14 cellular contexts compared by ENCODE assay signal in the genomic region with DNA sequence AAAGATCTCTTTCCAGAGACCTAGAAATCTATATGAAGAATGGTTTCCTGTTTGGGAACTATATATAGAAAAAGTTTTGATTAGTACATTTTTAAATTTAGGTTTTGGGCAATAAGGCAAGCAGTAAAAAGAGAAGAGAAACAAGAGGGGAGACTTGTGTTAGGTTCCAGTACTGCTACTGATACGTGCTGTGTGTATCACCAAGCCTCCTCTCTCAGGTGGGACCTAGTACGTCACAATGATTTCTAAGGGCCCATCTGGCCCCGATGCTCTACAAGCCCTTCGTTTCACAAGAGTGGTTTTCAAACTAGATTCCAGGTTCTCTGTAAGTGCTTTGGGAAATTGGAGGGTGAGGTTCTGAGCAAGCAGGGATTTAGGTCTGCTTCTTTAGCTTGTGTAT. TPM values are rescaled to one million over a fixed set of nuclear protein-coding genes. Genes with fewer than 3 reads are reported as not detected.
DNase-seq lines count a peak whose midpoint lies in the region; ATAC-seq and TF ChIP-seq lines count a peak whose summit lies in the region.
"Had no signal": no experiment of that assay in that cellular context is flagged by ENCODE, and none has a peak within 500 bp of the region (broad histone marks: within the 10 kb centered on the region; RNA-seq: fewer than 3 reads in every experiment).

No MANE protein-coding gene starts in this region.

- intact Hi-C loops in right cardiac atrium (cut with DNase I) (loop anchor here (5.0 to 10.0 kb wide), 5 partner anchors 187 to 337 kb away; partner anchors contain the start of gene GAB2 (in 2 of the 4)), Calu3 (cut with micrococcal nuclease; ENCODE audit: unreplicated experiment) (loop anchor here (1.0 to 2.0 kb wide), 2 partner anchors 191 to 336 kb away; no protein-coding TSS in a partner anchor)

- 93% methylated on average over 4 of the region's 4 CpGs for WGBS in right cardiac atrium

- H3K4me3 Mint-ChIP-seq in Calu3 (ENCODE audit: low read depth, unreplicated experiment), result no peak overlapping the region
- H3K4me3 Mint-ChIP-seq in activated naive CD8-positive, alpha-beta T cell treated with anti-CD3 and anti-CD28 coated beads, Interleukin-2, amount 50 U/mL, for 24 hours, result no peak overlapping the region
- H3K4me3 Mint-ChIP-seq: activated CD4-positive, alpha-beta T cell treated with anti-CD3 and anti-CD28 coated beads, Interleukin-2, amount 10 ng/mL, durations not matched to agents 7 days and 5 days; GM23338 had no signal

- H3K4me3 ChIP-seq in right atrium auricular region (no peak overlapping the region), right cardiac atrium (ENCODE audit: low read length) (no peak overlapping the region)
- H3K4me3 ChIP-seq: GM23338, heart left ventricle, pancreas had no signal

- ATAC-seq in right cardiac atrium, result no peak
- ATAC-seq in GM21723 (IDR thresholded peaks at IDR 0.05; ENCODE audit: unreplicated experiment), result peak; percentile 64
- ATAC-seq in activated naive CD8-positive, alpha-beta T cell treated with anti-CD3 and anti-CD28 coated beads, Interleukin-2, amount 50 U/mL, for 24 hours, result no peak

- H3K4me1 ChIP-seq in right atrium auricular region, result peaks cover 0 to 27% of the 10 kb centered on the region in 2 donors
- H3K4me1 ChIP-seq in right cardiac atrium (ENCODE audit: control insufficient read depth, insufficient read depth, low read length), result peaks cover 10% of the 10 kb centered on the region
- H3K4me1 ChIP-seq: pancreas had no signal

- H3K9me3 ChIP-seq in right atrium auricular region (no peaks in the 10 kb centered on the region), right cardiac atrium (ENCODE audit: control insufficient read depth, low read length) (no peaks in the 10 kb centered on the region)
- H3K9me3 ChIP-seq: heart left ventricle, pancreas had no signal

- H3K27ac ChIP-seq in right atrium auricular region (no peak overlapping the region), right cardiac atrium (ENCODE audit: low read length) (no peak overlapping the region), substantia nigra (ENCODE audit: low read depth, low read length, poor library complexity, severe bottlenecking) (peak overlapping the region; percentile 51)
- H3K27ac ChIP-seq: heart left ventricle, KMS-11, pancreas had no signal

- H3K27me3 Mint-ChIP-seq in Calu3 (ENCODE audit: unreplicated experiment), result no peaks in the 10 kb centered on the region
- no peaks in the 10 kb centered on the region for H3K27me3 Mint-ChIP-seq in activated naive CD8-positive, alpha-beta T cell treated with anti-CD3 and anti-CD28 coated beads, Interleukin-2, amount 50 U/mL, for 24 hours
- H3K27me3 Mint-ChIP-seq: activated CD4-positive, alpha-beta T cell treated with anti-CD3 and anti-CD28 coated beads, Interleukin-2, amount 10 ng/mL, durations not matched to agents 7 days and 5 days had no signal

- DNase-seq in right atrium auricular region (ENCODE audit: low spot score), result peak; percentile 16
- DNase-seq in right cardiac atrium, result no peak
- DNase-seq in NOMO-1 treated with dmso at 0.1 percent for 144 hours (lab: John Stamatoyannopoulos, UW; ENCODE audit: unreplicated experiment), result peak; percentile 20
- DNase-seq in substantia nigra (lab: John Stamatoyannopoulos, UW), result no peak
- DNase-seq in Calu3, result no peak
- DNase-seq in NCI-H510A treated with DMSO at 0.1 percent for 48 hours (lab: John Stamatoyannopoulos, UW), result no peak
- no peak for DNase-seq in activated naive CD8-positive, alpha-beta T cell treated with anti-CD3 and anti-CD28 coated beads, Interleukin-2, amount 50 U/mL, for 24 hours
- DNase-seq: stimulated activated CD4-positive, alpha-beta T cell treated with anti-CD3 and anti-CD28 coated beads, Interleukin-12 subunit alpha, Interleukin-12 subunit beta, amount 100 ng/mL, for 4 hours had no signal

- H3K36me3 ChIP-seq in right atrium auricular region, result peaks cover 36% of the 10 kb centered on the region
- H3K36me3 ChIP-seq: pancreas had no signal

- CTCF ChIA-PET in Calu3 (lab: Charles Lee), result interaction anchor here (0.5 to 1.6 kb wide), 12 partner anchors 10 to 347 kb away, joined by 3 to 36 read pairs (median 3); partner anchors contain the start of genes GAB2, KCTD21 and NARS2

- no peak overlapping the region for H3K27ac Mint-ChIP-seq in Calu3 (ENCODE audit: unreplicated experiment)
- no peak overlapping the region for H3K27ac Mint-ChIP-seq in activated naive CD8-positive, alpha-beta T cell treated with anti-CD3 and anti-CD28 coated beads, Interleukin-2, amount 50 U/mL, for 24 hours
- H3K27ac Mint-ChIP-seq: GM23338 had no signal

- peaks cover 16% of the 10 kb centered on the region for H3K36me3 Mint-ChIP-seq in Calu3 (ENCODE audit: insufficient read depth, unreplicated experiment)
- no peaks in the 10 kb centered on the region for H3K36me3 Mint-ChIP-seq in activated naive CD8-positive, alpha-beta T cell treated with anti-CD3 and anti-CD28 coated beads, Interleukin-2, amount 50 U/mL, for 24 hours (ENCODE audit: low read depth)

- no peaks in the 10 kb centered on the region for H3K9me3 Mint-ChIP-seq in Calu3 (ENCODE audit: low read depth, unreplicated experiment)
- H3K9me3 Mint-ChIP-seq in activated naive CD8-positive, alpha-beta T cell treated with anti-CD3 and anti-CD28 coated beads, Interleukin-2, amount 50 U/mL, for 24 hours, result no peaks in the 10 kb centered on the region
- H3K9me3 Mint-ChIP-seq: activated CD4-positive, alpha-beta T cell treated with anti-CD3 and anti-CD28 coated beads, Interleukin-2, amount 10 ng/mL, durations not matched to agents 7 days and 5 days; GM23338 had no signal

- no peaks in the 10 kb centered on the region for H3K4me1 Mint-ChIP-seq in Calu3 (ENCODE audit: low read depth, unreplicated experiment)
- H3K4me1 Mint-ChIP-seq in activated naive CD8-positive, alpha-beta T cell treated with anti-CD3 and anti-CD28 coated beads, Interleukin-2, amount 50 U/mL, for 24 hours, result peaks cover 14% of the 10 kb centered on the region
- H3K4me1 Mint-ChIP-seq: GM23338 had no signal

- BruUV-seq in Calu3 (replicated peaks; lab: Mats Ljungman, UMichigan), result no TSS peak

- TF ChIP-seq CTCF in right atrium auricular region (IDR thresholded peaks at IDR 0.05) (no peak), Calu3 (IDR thresholded peaks at IDR 0.05; ENCODE audit: unreplicated experiment) (no peak)

- H3K27me3 ChIP-seq in right atrium auricular region (no peaks in the 10 kb centered on the region), right cardiac atrium (ENCODE audit: control insufficient read depth, insufficient read depth) (no peaks in the 10 kb centered on the region)
- H3K27me3 ChIP-seq: heart left ventricle, pancreas had no signal

RNA-seq across cellular contexts. Expression of gene USP35, which starts 39.2 kb away (rescaled TPM):
- total RNA-seq in right atrium auricular region (1 to 10 TPM; 8.0 to 8.6 TPM), right cardiac atrium (10 to 100 TPM; 10.5 to 16.6 (median 12.1) TPM), Calu3 (2022) (6.8 and 7.8 TPM in 2 replicates)
- polyA plus RNA-seq in right cardiac atrium, result 7.5 TPM

RNA-seq across cellular contexts. Expression of gene KCTD21, which starts 39.5 kb away (rescaled TPM):
- 10 to 100 TPM in 1 of 2 donors, 1 to 10 TPM in 1; 9.8 to 12.9 TPM for total RNA-seq in right atrium auricular region
- 10 to 100 TPM in 2 of 4 donors, 1 to 10 TPM in 2; 8.4 to 10.7 (median 10.2) TPM for total RNA-seq in right cardiac atrium
- 4.6 TPM for polyA plus RNA-seq in right cardiac atrium
- 8.5 and 8.7 TPM in 2 replicates for total RNA-seq in Calu3 (2022)

Comparison
In these comparisons a context has a peak if more than half of its experiments do, and no peak if none do; other contexts are left out.
1. DNase-seq: peak in right atrium auricular region (single experiment) and NOMO-1 treated with dmso at 0.1 percent for 144 hours (single experiment); none in right cardiac atrium (0 of 3), substantia nigra (0 of 49), Calu3 (single experiment), NCI-H510A treated with DMSO at 0.1 percent for 48 hours (single experiment) and activated naive CD8-positive, alpha-beta T cell treated with anti-CD3 and anti-CD28 coated beads, Interleukin-2, amount 50 U/mL, for 24 hours (single experiment).